Comparison of ENCODE assay signal across 1 cellular context in the genomic region with DNA sequence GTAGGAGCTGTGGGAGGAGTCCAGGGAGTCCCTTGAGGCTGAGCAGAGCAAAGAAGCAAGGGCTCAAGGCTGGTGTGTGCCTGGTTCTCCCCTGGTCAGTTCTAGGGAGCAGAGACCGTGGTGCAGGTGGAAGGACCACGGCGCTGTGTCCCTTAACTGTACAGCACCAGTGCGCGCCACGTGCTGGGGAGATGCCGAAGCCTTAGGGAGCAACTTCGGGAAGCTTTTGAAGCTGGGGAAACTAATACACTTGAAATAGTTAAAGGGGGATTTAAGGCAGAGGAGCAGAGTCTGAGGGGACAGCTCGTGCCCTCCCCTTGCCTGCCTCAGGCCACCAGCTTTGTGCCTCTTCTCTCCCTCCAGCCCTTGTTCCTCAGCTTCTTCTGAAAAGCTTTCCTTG.
TF ChIP-seq lines count a peak whose summit lies in the region.

No MANE protein-coding gene starts in this region.

TF ChIP-seq in HepG2, 621 proteins besides CTCF, POLR2A, EP300 and RAD21:
- TF ChIP-seq ZNF772 (CRISPR knock-in tag; IDR thresholded peaks at IDR 0.05) (0 out of 2 replicates have a peak, but pooled peaks have one; percentile 33), KAT8 (CRISPR knock-in tag; IDR thresholded peaks at IDR 0.05) (no peak)
- TF ChIP-seq, protein P1, sequence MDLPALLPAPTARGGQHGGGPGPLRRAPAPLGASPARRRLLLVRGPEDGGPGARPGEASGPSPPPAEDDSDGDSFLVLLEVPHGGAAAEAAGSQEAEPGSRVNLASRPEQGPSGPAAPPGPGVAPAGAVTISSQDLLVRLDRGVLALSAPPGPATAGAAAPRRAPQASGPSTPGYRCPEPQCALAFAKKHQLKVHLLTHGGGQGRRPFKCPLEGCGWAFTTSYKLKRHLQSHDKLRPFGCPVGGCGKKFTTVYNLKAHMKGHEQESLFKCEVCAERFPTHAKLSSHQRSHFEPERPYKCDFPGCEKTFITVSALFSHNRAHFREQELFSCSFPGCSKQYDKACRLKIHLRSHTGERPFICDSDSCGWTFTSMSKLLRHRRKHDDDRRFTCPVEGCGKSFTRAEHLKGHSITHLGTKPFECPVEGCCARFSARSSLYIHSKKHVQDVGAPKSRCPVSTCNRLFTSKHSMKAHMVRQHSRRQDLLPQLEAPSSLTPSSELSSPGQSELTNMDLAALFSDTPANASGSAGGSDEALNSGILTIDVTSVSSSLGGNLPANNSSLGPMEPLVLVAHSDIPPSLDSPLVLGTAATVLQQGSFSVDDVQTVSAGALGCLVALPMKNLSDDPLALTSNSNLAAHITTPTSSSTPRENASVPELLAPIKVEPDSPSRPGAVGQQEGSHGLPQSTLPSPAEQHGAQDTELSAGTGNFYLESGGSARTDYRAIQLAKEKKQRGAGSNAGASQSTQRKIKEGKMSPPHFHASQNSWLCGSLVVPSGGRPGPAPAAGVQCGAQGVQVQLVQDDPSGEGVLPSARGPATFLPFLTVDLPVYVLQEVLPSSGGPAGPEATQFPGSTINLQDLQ (CRISPR knock-in tag; IDR thresholded peaks at IDR 0.05): no peak
